ENCODE assay signal across 34 cellular contexts in genomic region chr17:19426631-19427030, GRCh38. TPM values are rescaled to one million over a fixed set of nuclear protein-coding genes. Genes with fewer than 3 reads are reported as not detected.
"Had no signal": no experiment of that assay in that cellular context is flagged by ENCODE, and none has a peak within 500 bp of the region (broad histone marks: within the 10 kb centered on the region; RNA-seq: fewer than 3 reads in every experiment).

No MANE protein-coding gene starts in this region.

- H3K4me1 ChIP-seq: pancreas, psoas muscle had no signal

- H3K27ac ChIP-seq: brain microvascular endothelial cell, pancreas, psoas muscle, thoracic aorta, WERI-Rb-1 had no signal

- H3K9me3 ChIP-seq: esophagus muscularis mucosa, pancreas, psoas muscle, sigmoid colon, thoracic aorta, vagina had no signal

- H3K27ac Mint-ChIP-seq: activated CD4-positive, alpha-beta memory T cell treated with anti-CD3 and anti-CD28 coated beads for 36 hours; activated CD4-positive, alpha-beta T cell treated with anti-CD3 and anti-CD28 coated beads, Interleukin-2, amount 10 ng/mL, durations not matched to agents 24 days and 14 days; activated naive CD4-positive, alpha-beta T cell treated with anti-CD3 and anti-CD28 coated beads, Interleukin-2, amount 10 ng/mL, durations not matched to agents 7 days and 5 days; activated T-helper 1 cell treated with anti-CD3 and anti-CD28 coated beads, Interleukin-12 subunit alpha, Interleukin-12 subunit beta, Interleukin-2, Interleukin-4 antibody, amounts not matched to agents 30 ng/mL and 10 ng/mL and 1 ng/mL, durations not matched to agents 14 hours and 24 hours and 36 hours; mesothelial cell of epicardium; naive B cell; stimulated activated effector memory CD8-positive, alpha-beta T cell treated with anti-CD3 and anti-CD28 coated beads, Interleukin-12 subunit alpha, Interleukin-12 subunit beta, amount 100 ng/mL, for 72 hours; stimulated activated naive CD8-positive, alpha-beta T cell treated with anti-CD3 and anti-CD28 coated beads, Interleukin-15, Interleukin-2, amounts not matched to agents 100 ng/mL and 50 ng/mL, for 24 hours; T-helper 1 cell treated with Interleukin-12 subunit alpha and Interleukin-12 subunit beta and Interleukin-4 antibody, amounts not matched to agents 30 μg/mL and 1 μg/mL, for 36 hours; type B pancreatic cell had no signal

- H3K36me3 ChIP-seq: brain microvascular endothelial cell, esophagus muscularis mucosa, pancreas, sigmoid colon, thoracic aorta, vagina, WERI-Rb-1 had no signal

- H3K27me3 Mint-ChIP-seq: type B pancreatic cell had no signal

- H3K4me3 ChIP-seq: esophagus muscularis mucosa, pancreas, psoas muscle, sigmoid colon, thoracic aorta, vagina had no signal

- H3K27me3 ChIP-seq: brain microvascular endothelial cell, esophagus muscularis mucosa, pancreas, sigmoid colon, vagina had no signal

- H3K4me3 Mint-ChIP-seq: activated CD4-positive, alpha-beta memory T cell treated with anti-CD3 and anti-CD28 coated beads for 36 hours; activated CD4-positive, alpha-beta T cell treated with anti-CD3 and anti-CD28 coated beads, Interleukin-2, amount 10 ng/mL, durations not matched to agents 24 days and 14 days; activated naive CD4-positive, alpha-beta T cell treated with anti-CD3 and anti-CD28 coated beads, Interleukin-2, amount 10 ng/mL, durations not matched to agents 7 days and 5 days; activated T-helper 1 cell treated with anti-CD3 and anti-CD28 coated beads, Interleukin-12 subunit alpha, Interleukin-12 subunit beta, Interleukin-2, Interleukin-4 antibody, amounts not matched to agents 30 ng/mL and 10 ng/mL and 1 ng/mL, durations not matched to agents 14 hours and 24 hours and 36 hours; mesothelial cell of epicardium; naive B cell; stimulated activated effector memory CD8-positive, alpha-beta T cell treated with anti-CD3 and anti-CD28 coated beads, Interleukin-12 subunit alpha, Interleukin-12 subunit beta, amount 100 ng/mL, for 72 hours; stimulated activated naive CD8-positive, alpha-beta T cell treated with anti-CD3 and anti-CD28 coated beads, Interleukin-15, Interleukin-2, amounts not matched to agents 100 ng/mL and 50 ng/mL, for 24 hours; T-helper 1 cell treated with Interleukin-12 subunit alpha and Interleukin-12 subunit beta and Interleukin-4 antibody, amounts not matched to agents 30 μg/mL and 1 μg/mL, for 36 hours; type B pancreatic cell had no signal

- H3K36me3 Mint-ChIP-seq: activated CD4-positive, alpha-beta memory T cell treated with anti-CD3 and anti-CD28 coated beads for 36 hours; activated naive CD4-positive, alpha-beta T cell treated with anti-CD3 and anti-CD28 coated beads, Interleukin-2, amount 10 ng/mL, durations not matched to agents 7 days and 5 days; mesothelial cell of epicardium; naive B cell; stimulated activated effector memory CD8-positive, alpha-beta T cell treated with anti-CD3 and anti-CD28 coated beads, Interleukin-12 subunit alpha, Interleukin-12 subunit beta, amount 100 ng/mL, for 72 hours; type B pancreatic cell had no signal

- ATAC-seq: left cardiac atrium; left ventricle myocardium superior; pancreas; psoas muscle; stimulated activated effector memory CD8-positive, alpha-beta T cell treated with anti-CD3 and anti-CD28 coated beads, Interleukin-12 subunit alpha, Interleukin-12 subunit beta, amount 100 ng/mL, for 72 hours had no signal

- DNase-seq: activated CD4-positive, alpha-beta memory T cell treated with anti-CD3 and anti-CD28 coated beads for 36 hours; activated CD4-positive, alpha-beta T cell treated with anti-CD3 and anti-CD28 coated beads, Interleukin-2, amount 10 ng/mL, durations not matched to agents 24 days and 14 days; activated CD4-positive, CD25-positive, alpha-beta regulatory T cell treated with anti-CD3 and anti-CD28 coated beads, Interleukin-2, amount 50 U/mL, for 72 hours; activated CD8-positive, alpha-beta memory T cell treated with anti-CD3 and anti-CD28 coated beads, Interleukin-2, amount 50 U/mL, for 4 hours; activated effector memory CD4-positive, alpha-beta T cell treated with anti-CD3 and anti-CD28 coated beads, Interleukin-2, amount 50 U/mL, for 16 hours; activated naive CD4-positive, alpha-beta T cell treated with anti-CD3 and anti-CD28 coated beads, Interleukin-2, amount 10 ng/mL, durations not matched to agents 7 days and 5 days; activated T-cell treated with anti-CD3 and anti-CD28 coated beads, Interleukin-2, amount 50 U/mL, for 1 hour; amniotic stem cell; brain microvascular endothelial cell; central memory CD4-positive, alpha-beta T cell; foreskin melanocyte; left cardiac atrium; left ventricle myocardium superior; naive B cell; nucleus accumbens; pancreas; psoas muscle; sigmoid colon; small intestine; stimulated activated CD4-positive, alpha-beta T cell treated with anti-CD3 and anti-CD28 coated beads, Interleukin-4, amount 100 ng/mL, for 24 hours; T-helper 9 cell; WERI-Rb-1 had no signal

- H3K9me3 Mint-ChIP-seq: activated CD4-positive, alpha-beta memory T cell treated with anti-CD3 and anti-CD28 coated beads for 36 hours; activated CD4-positive, alpha-beta T cell treated with anti-CD3 and anti-CD28 coated beads, Interleukin-2, amount 10 ng/mL, durations not matched to agents 24 days and 14 days; activated naive CD4-positive, alpha-beta T cell treated with anti-CD3 and anti-CD28 coated beads, Interleukin-2, amount 10 ng/mL, durations not matched to agents 7 days and 5 days; activated T-helper 1 cell treated with anti-CD3 and anti-CD28 coated beads, Interleukin-12 subunit alpha, Interleukin-12 subunit beta, Interleukin-2, Interleukin-4 antibody, amounts not matched to agents 30 ng/mL and 10 ng/mL and 1 ng/mL, durations not matched to agents 14 hours and 24 hours and 36 hours; mesothelial cell of epicardium; naive B cell; stimulated activated effector memory CD8-positive, alpha-beta T cell treated with anti-CD3 and anti-CD28 coated beads, Interleukin-12 subunit alpha, Interleukin-12 subunit beta, amount 100 ng/mL, for 72 hours; stimulated activated naive CD8-positive, alpha-beta T cell treated with anti-CD3 and anti-CD28 coated beads, Interleukin-15, Interleukin-2, amounts not matched to agents 100 ng/mL and 50 ng/mL, for 24 hours; T-helper 1 cell treated with Interleukin-12 subunit alpha and Interleukin-12 subunit beta and Interleukin-4 antibody, amounts not matched to agents 30 μg/mL and 1 μg/mL, for 36 hours; type B pancreatic cell had no signal

- H3K4me1 Mint-ChIP-seq: activated CD4-positive, alpha-beta T cell treated with anti-CD3 and anti-CD28 coated beads, Interleukin-2, amount 10 ng/mL, durations not matched to agents 24 days and 14 days; activated naive CD4-positive, alpha-beta T cell treated with anti-CD3 and anti-CD28 coated beads, Interleukin-2, amount 10 ng/mL, durations not matched to agents 7 days and 5 days; naive B cell; stimulated activated effector memory CD8-positive, alpha-beta T cell treated with anti-CD3 and anti-CD28 coated beads, Interleukin-12 subunit alpha, Interleukin-12 subunit beta, amount 100 ng/mL, for 72 hours had no signal

RNA-seq across cellular contexts. Expression of gene RNF112, which starts 15.6 kb away (rescaled TPM):
- total RNA-seq: activated T-helper 1 cell treated with anti-CD3 and anti-CD28 coated beads, Interleukin-12 subunit alpha, Interleukin-12 subunit beta, Interleukin-2, Interleukin-4 antibody, amounts not matched to agents 30 ng/mL and 10 ng/mL and 1 ng/mL, durations not matched to agents 14 hours and 24 hours and 36 hours had no signal

RNA-seq across cellular contexts. Expression of gene MFAP4, which starts 39.6 kb away (rescaled TPM):
- total RNA-seq: activated CD4-positive, alpha-beta memory T cell treated with anti-CD3 and anti-CD28 coated beads for 36 hours; activated CD4-positive, alpha-beta T cell treated with anti-CD3 and anti-CD28 coated beads, Interleukin-2, amount 10 ng/mL, durations not matched to agents 24 days and 14 days; activated CD8-positive, alpha-beta memory T cell treated with anti-CD3 and anti-CD28 coated beads for 36 hours; activated T-helper 1 cell treated with anti-CD3 and anti-CD28 coated beads, Interleukin-12 subunit alpha, Interleukin-12 subunit beta, Interleukin-2, Interleukin-4 antibody, amounts not matched to agents 30 ng/mL and 10 ng/mL and 1 ng/mL, durations not matched to agents 14 hours and 24 hours and 36 hours had no signal
- polyA plus RNA-seq: keratinocyte, neural cell had no signal
